8 cellular contexts compared by ENCODE assay signal in the genomic region with DNA sequence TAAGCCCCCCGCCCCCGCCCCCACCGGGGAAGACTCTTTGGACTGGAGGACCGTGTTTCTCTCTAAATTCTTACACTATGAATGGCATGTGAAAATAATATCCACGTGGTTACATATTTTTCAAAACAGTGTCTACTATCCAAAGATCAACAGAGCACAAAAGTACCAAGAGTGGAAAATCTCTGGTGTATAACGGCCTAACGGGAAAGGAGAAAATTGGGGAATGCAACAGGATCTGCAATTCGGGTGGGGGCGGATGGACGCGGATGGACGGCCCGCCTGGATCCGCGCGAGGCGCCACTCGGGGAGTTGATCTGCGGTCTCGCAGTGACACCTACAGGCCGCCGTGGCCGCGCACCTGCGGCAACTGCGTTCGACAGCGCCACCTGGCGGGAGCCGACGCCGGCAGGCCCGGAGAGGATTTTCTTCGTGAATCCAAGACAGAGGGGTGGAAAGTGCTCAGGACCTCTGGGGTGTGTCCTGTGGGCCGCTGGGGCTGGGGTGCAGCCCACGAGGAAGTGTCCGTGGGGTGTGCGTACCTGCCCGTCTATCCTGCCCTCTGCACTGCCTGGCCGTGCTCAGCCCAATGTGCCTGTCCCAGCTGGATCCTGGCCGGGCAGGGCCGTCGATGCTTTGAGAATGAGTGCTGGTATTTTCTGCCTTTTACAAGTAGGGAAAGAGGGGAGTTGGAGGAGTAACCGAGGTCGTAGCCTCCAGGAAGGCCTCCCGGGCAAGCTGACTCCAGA. TPM values are rescaled to one million over a fixed set of nuclear protein-coding genes. Genes with fewer than 3 reads are reported as not detected.
DNase-seq lines count a peak whose midpoint lies in the region; ATAC-seq, FAIRE-seq and TF ChIP-seq lines count a peak whose summit lies in the region.

No MANE protein-coding gene starts in this region.

- H3K4me3 Mint-ChIP-seq in endothelial cell (ENCODE audit: unreplicated experiment), result no peak overlapping the region

- H3K27ac Mint-ChIP-seq in endothelial cell (ENCODE audit: unreplicated experiment), result no peak overlapping the region

- peak; percentile 99 for TF ChIP-seq CTCF in 22Rv1 (IDR thresholded peaks at IDR 0.05)
- TF ChIP-seq CTCF in endothelial cell (IDR thresholded peaks at IDR 0.05; ENCODE audit: unreplicated experiment), result peak; percentile 100

- H3K36me3 Mint-ChIP-seq in endothelial cell (ENCODE audit: low read depth, unreplicated experiment), result no peaks in the 10 kb centered on the region

- FAIRE-seq in GM12891 (lab: Jason Lieb, UNC), result peak; percentile 99

- DNase-seq in GM12891 (ENCODE audit: insufficient read length, low spot score) (peak; percentile 94), NOMO-1 (lab: John Stamatoyannopoulos, UW; ENCODE audit: unreplicated experiment in 2 of 2) (peak; percentile 52 to 74), endothelial cell (ENCODE audit: low spot score) (peak; percentile 92), mucosa of gallbladder (ENCODE audit: low spot score) (peak; percentile 79)
- DNase-seq in activated CD8-positive, alpha-beta memory T cell treated with anti-CD3 and anti-CD28 coated beads, Interleukin-2, amount 50 U/mL, for 1 hour (ENCODE audit: extremely low read depth), result peak; percentile 55
- peak; percentile 96 for DNase-seq in stimulated activated CD8-positive, alpha-beta memory T cell treated with anti-CD3 and anti-CD28 coated beads, Interleukin-4, amount 100 ng/mL, for 48 hours

- peaks cover 5% of the 10 kb centered on the region for H3K27me3 Mint-ChIP-seq in endothelial cell (ENCODE audit: unreplicated experiment)

- no peaks in the 10 kb centered on the region for H3K9me3 Mint-ChIP-seq in endothelial cell (ENCODE audit: unreplicated experiment)

- H3K27ac ChIP-seq in 22Rv1, result peak overlapping the region; percentile 30; the same call in 1 of the 2 replicates

- no peak for TF ChIP-seq POLR2A in GM12891 (IDR thresholded peaks at IDR 0.05; ENCODE audit: low read depth, low read length)

- peak; percentile 79 for ATAC-seq in HG03342 (IDR thresholded peaks at IDR 0.05; ENCODE audit: unreplicated experiment)

- H3K4me1 Mint-ChIP-seq in endothelial cell (ENCODE audit: unreplicated experiment), result peaks cover 2% of the 10 kb centered on the region

TF ChIP-seq in GM12891, 5 proteins besides CTCF, POLR2A, EP300 and RAD21:
- TF ChIP-seq POU2F2 (IDR thresholded peaks at IDR 0.05; ENCODE audit: low read depth, low read length) (no peak), TAF1 (IDR thresholded peaks at IDR 0.05; ENCODE audit: low read depth, low read length) (no peak), PAX5 (IDR thresholded peaks at IDR 0.05; ENCODE audit: insufficient read depth, low read length, severe bottlenecking) (no peak), POLR2AphosphoS5 (IDR thresholded peaks at IDR 0.05; ENCODE audit: low read depth, low read length) (no peak), SPI1 (IDR thresholded peaks at IDR 0.05; ENCODE audit: low read depth, low read length) (no peak)

RNA-seq across cellular contexts. Expression of a gene that starts 18.6 kb away (rescaled TPM):
- polyA plus RNA-seq in GM12891 (2012; ENCODE audit: low read depth, missing spikeins), result not detected
- not detected for total RNA-seq in endothelial cell (ENCODE audit: unreplicated experiment)
- not detected for total RNA-seq in mucosa of gallbladder

Comparison
In these comparisons a context has a peak if more than half of its experiments do, and no peak if none do; other contexts are left out.
1. Peak in every context shown above with its lines: DNase-seq, ATAC-seq and H3K27ac ChIP-seq.